Comparison of ENCODE assay signal across 10 cellular contexts in genomic region chr20:44522841-44523240, GRCh38. TPM values are rescaled to one million over a fixed set of nuclear protein-coding genes. Genes with fewer than 3 reads are reported as not detected.
DNase-seq lines count a peak whose midpoint lies in the region; ATAC-seq and TF ChIP-seq lines count a peak whose summit lies in the region.
"Had no signal": no experiment of that assay in that cellular context is flagged by ENCODE, and none has a peak within 500 bp of the region (broad histone marks: within the 10 kb centered on the region; RNA-seq: fewer than 3 reads in every experiment).

No MANE protein-coding gene starts in this region.

- ATAC-seq in activated CD4-positive, alpha-beta T cell treated with anti-CD3 and anti-CD28 coated beads for 36 hours, result no peak
- ATAC-seq in Panc1 (no peak), foreskin keratinocyte (no peak), gastrocnemius medialis (no peak)

- no peaks in the 10 kb centered on the region for H3K9me3 Mint-ChIP-seq in activated CD4-positive, alpha-beta T cell treated with anti-CD3 and anti-CD28 coated beads for 36 hours (ENCODE audit: low read depth)

- peaks cover 2% of the 10 kb centered on the region for H3K36me3 Mint-ChIP-seq in activated CD4-positive, alpha-beta T cell treated with anti-CD3 and anti-CD28 coated beads for 36 hours (ENCODE audit: low read depth)

- peak overlapping the region; percentile 81 for H3K4me3 Mint-ChIP-seq in activated CD4-positive, alpha-beta T cell treated with anti-CD3 and anti-CD28 coated beads for 36 hours

- no peaks in the 10 kb centered on the region for H3K27me3 ChIP-seq in Panc1 (ENCODE audit: control insufficient read depth, insufficient read depth, low read length)
- no peaks in the 10 kb centered on the region for H3K27me3 ChIP-seq in foreskin keratinocyte
- H3K27me3 ChIP-seq in gastrocnemius medialis, result no peaks in the 10 kb centered on the region
- peaks cover under 1% of the 10 kb centered on the region; the same call in 1 of the 2 replicates for H3K27me3 ChIP-seq in SJCRH30

- no TSS peak for BruUV-seq in Panc1 (replicated peaks; lab: Mats Ljungman, UMichigan)

- H3K4me3 ChIP-seq in Panc1 (ENCODE audit: low read depth in 2 of 2, low read length in 2 of 2) (peak overlapping the region in 1 of 2 experiments; percentile 96; a peak in 2 of 4 replicates), gastrocnemius medialis (no peak overlapping the region), SJCRH30 (no peak overlapping the region)

- no peak for TF ChIP-seq POLR2A in gastrocnemius medialis (IDR thresholded peaks at IDR 0.05)

- H3K36me3 ChIP-seq in Panc1 (ENCODE audit: control insufficient read depth, insufficient read depth, low read length) (no peaks in the 10 kb centered on the region; the same call in 1 of the 2 replicates), gastrocnemius medialis (peaks cover 0 to 7% of the 10 kb centered on the region in 2 donors), SJCRH30 (no peaks in the 10 kb centered on the region)

- H3K9me3 ChIP-seq in Panc1 (ENCODE audit: control insufficient read depth, insufficient read depth, low read depth, low read length), result no peaks in the 10 kb centered on the region
- no peaks in the 10 kb centered on the region for H3K9me3 ChIP-seq in gastrocnemius medialis
- H3K9me3 ChIP-seq in SJCRH30 (replicated peaks), result no peaks in the 10 kb centered on the region

- CTCF ChIA-PET in activated CD4-positive, alpha-beta T cell treated with anti-CD3 and anti-CD28 coated beads for 36 hours (lab: Charles Lee), result interaction anchor here (3.2 kb wide), 1 partner anchor 16 kb away, joined by 12 read pairs; no protein-coding TSS in a partner anchor
- CTCF ChIA-PET in Panc1 (lab: Charles Lee), result interaction anchor here (0.5 kb wide), 1 partner anchor 160 kb away, joined by 4 read pairs; no protein-coding TSS in a partner anchor

- peaks cover 45% of the 10 kb centered on the region for H3K4me1 Mint-ChIP-seq in activated CD4-positive, alpha-beta T cell treated with anti-CD3 and anti-CD28 coated beads for 36 hours

- TF ChIP-seq CTCF in Panc1 (IDR thresholded peaks at IDR 0.05), result no peak
- no peak for TF ChIP-seq CTCF in foreskin keratinocyte (conservative IDR thresholded peaks at IDR 0.05)
- no peak for TF ChIP-seq CTCF in gastrocnemius medialis (IDR thresholded peaks at IDR 0.05 in 4 of 5, conservative IDR thresholded peaks at IDR 0.05 in 1 of 5)

- no peak for DNase-seq in activated CD4-positive, alpha-beta T cell treated with anti-CD3 and anti-CD28 coated beads for 36 hours
- DNase-seq in activated CD4-positive, alpha-beta T cell treated with anti-CD3 and anti-CD28 coated beads for 48 hours, result no peak
- no peak for DNase-seq in Panc1 (ENCODE audit: low read depth, low spot score)
- DNase-seq in foreskin keratinocyte, result no peak
- no peak for DNase-seq in gastrocnemius medialis
- DNase-seq in NCI-H1105 (lab: John Stamatoyannopoulos, UW), result no peak
- DNase-seq in SJCRH30, result no peak
- no peak for DNase-seq in NCI-H1694 treated with DMSO at 0.1 percent for 48 hours (lab: John Stamatoyannopoulos, UW)
- DNase-seq: activated CD4-positive, CD25-positive, alpha-beta regulatory T cell treated with anti-CD3 and anti-CD28 coated beads, Interleukin-2, amount 50 U/mL, for 72 hours; hippocampal formation had no signal

- in situ Hi-C loops in Panc1 (cut with HindIII; ENCODE audit: low pct_unique_long_range_greater_than_20kb, low sequenced_read_pairs), result no loop called here
- in situ Hi-C loops in gastrocnemius medialis (cut with MboI; ENCODE audit: low sequenced_read_pairs in 4 of 4), result no loop called here

- POLR2A ChIA-PET in activated CD4-positive, alpha-beta T cell treated with anti-CD3 and anti-CD28 coated beads for 36 hours (lab: Charles Lee), result no interaction called here
- POLR2A ChIA-PET in Panc1 (lab: Charles Lee), result no interaction called here

- no peaks in the 10 kb centered on the region for H3K27me3 Mint-ChIP-seq in activated CD4-positive, alpha-beta T cell treated with anti-CD3 and anti-CD28 coated beads for 36 hours

- H3K4me1 ChIP-seq in Panc1 (ENCODE audit: control insufficient read depth, insufficient read depth, low read length) (peaks cover 7% of the 10 kb centered on the region; the same call in 1 of the 2 replicates), foreskin keratinocyte (peaks cover 23% of the 10 kb centered on the region), gastrocnemius medialis (peaks cover 31 to 38% of the 10 kb centered on the region in 2 donors), SJCRH30 (no peaks in the 10 kb centered on the region)

- H3K27ac ChIP-seq in Panc1 (ENCODE audit: low read length), result peak overlapping the region; percentile 67
- peak overlapping the region; percentile 100 for H3K27ac ChIP-seq in foreskin keratinocyte
- H3K27ac ChIP-seq in gastrocnemius medialis, result peak overlapping the region; percentile 98 to 100 (median 100)
- no peak overlapping the region for H3K27ac ChIP-seq in SJCRH30

- intact Hi-C loops in activated CD4-positive, alpha-beta T cell treated with anti-CD3 and anti-CD28 coated beads for 36 hours (cut with DNase I, micrococcal nuclease), result loop anchor here (1.0 to 5.0 kb wide), 10 partner anchors 8 to 444 kb away; partner anchors contain the start of genes ADA (in 1 of the 2), OSER1 (in 1 of the 2), STK4 (in 1 of the 2) and TTPAL (in 1 of the 2)
- intact Hi-C loops in Panc1 (cut with micrococcal nuclease; ENCODE audit: unreplicated experiment), result no loop called here
- intact Hi-C loops in gastrocnemius medialis (cut with DNase I; ENCODE audit: low total_unique reads), result loop anchor here (1.0 to 2.0 kb wide), 3 partner anchors 47 to 312 kb away; partner anchors contain the start of gene OSER1

- H3K27ac Mint-ChIP-seq in activated CD4-positive, alpha-beta T cell treated with anti-CD3 and anti-CD28 coated beads for 36 hours, result peak overlapping the region; percentile 93

RNA-seq across cellular contexts. Expression of gene SERINC3, which starts 1.0 kb away (rescaled TPM):
- total RNA-seq in activated CD4-positive, alpha-beta T cell treated with anti-CD3 and anti-CD28 coated beads for 36 hours, result 10 to 100 TPM; 51.9 to 58.5 TPM
- 76.4 TPM for total RNA-seq in Panc1 (2021; ENCODE audit: unreplicated experiment)
- 90.5 TPM for polyA plus RNA-seq in Panc1 (2012; ENCODE audit: insufficient read length)
- 54.8 and 69.2 TPM in 2 replicates for total RNA-seq in foreskin keratinocyte
- 26.3 and 27.6 TPM in 2 replicates for polyA plus RNA-seq in foreskin keratinocyte
- total RNA-seq in gastrocnemius medialis, result 100 to 1,000 TPM in 3 of 4 donors, 10 to 100 TPM in 1; 93.3 to 174 (median 139) TPM
- total RNA-seq in SJCRH30 (2014; rRNA removed; shearing (Covaris generic)), result 48.4 and 50.7 TPM in 2 replicates

RNA-seq across cellular contexts. Expression of gene TTPAL, which starts 47.2 kb away (rescaled TPM):
- 10 to 100 TPM; 18.3 to 21.5 TPM for total RNA-seq in activated CD4-positive, alpha-beta T cell treated with anti-CD3 and anti-CD28 coated beads for 36 hours
- total RNA-seq in Panc1 (2021; ENCODE audit: unreplicated experiment) (37.4 TPM), foreskin keratinocyte (25.0 and 31.9 TPM in 2 replicates), gastrocnemius medialis (1 to 10 TPM; 3.5 to 5.0 (median 4.7) TPM)
- polyA plus RNA-seq in Panc1 (2012; ENCODE audit: insufficient read length), result 19.1 TPM
- polyA plus RNA-seq in foreskin keratinocyte, result 8.4 and 9.5 TPM in 2 replicates
- 13.3 and 14.1 TPM in 2 replicates for total RNA-seq in SJCRH30 (2014; rRNA removed; shearing (Covaris generic))

RNA-seq across cellular contexts. Expression of gene PKIG, which starts 59.5 kb away (rescaled TPM):
- total RNA-seq in activated CD4-positive, alpha-beta T cell treated with anti-CD3 and anti-CD28 coated beads for 36 hours, result 1 to 10 TPM; 4.5 to 4.6 TPM
- total RNA-seq in Panc1 (2021; ENCODE audit: unreplicated experiment) (66.3 TPM), foreskin keratinocyte (19.9 and 20.7 TPM in 2 replicates), gastrocnemius medialis (100 to 1,000 TPM in 2 of 4 donors, 10 to 100 TPM in 2; 72.9 to 153 (median 100) TPM)
- polyA plus RNA-seq in Panc1 (2012; ENCODE audit: insufficient read length), result 91.5 TPM
- 23.5 and 25.4 TPM in 2 replicates for polyA plus RNA-seq in foreskin keratinocyte
- total RNA-seq in SJCRH30 (2014; rRNA removed; shearing (Covaris generic)), result 9.6 and 10.1 TPM in 2 replicates
